In the genomic region with DNA sequence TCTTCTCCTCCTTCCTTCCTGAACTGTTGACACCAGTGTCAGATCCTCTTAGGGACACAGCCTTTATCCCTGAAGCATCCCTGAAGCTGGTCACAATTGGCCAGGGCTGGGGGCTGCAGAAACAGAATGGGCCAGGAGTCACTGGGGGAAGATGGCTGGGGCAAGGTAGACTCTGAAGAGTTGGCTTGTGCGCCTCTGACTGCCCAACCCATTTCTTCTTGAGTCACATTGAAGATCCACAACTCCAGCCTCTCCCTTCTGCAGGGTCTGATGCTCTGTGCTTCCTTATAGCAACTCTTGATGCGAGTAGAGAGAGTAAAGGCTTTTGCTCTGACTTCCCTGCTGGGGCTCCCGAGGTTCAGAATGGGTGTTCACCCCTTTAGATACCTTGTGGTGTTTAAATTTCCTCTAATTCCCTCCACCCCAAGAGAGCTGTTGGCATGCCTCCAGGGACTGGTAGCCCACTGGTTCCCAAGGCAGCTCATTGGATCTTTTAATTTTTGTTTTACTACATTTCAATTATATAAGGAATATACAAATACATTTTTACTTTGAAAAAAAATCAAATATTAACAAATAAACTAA, we compare ENCODE assay signal across 15 cellular contexts. TPM values are rescaled to one million over a fixed set of nuclear protein-coding genes. Genes with fewer than 3 reads are reported as not detected.
DNase-seq lines count a peak whose midpoint lies in the region; ATAC-seq lines count a peak whose summit lies in the region.
"Had no signal": no experiment of that assay in that cellular context is flagged by ENCODE, and none has a peak within 500 bp of the region (broad histone marks: within the 10 kb centered on the region; RNA-seq: fewer than 3 reads in every experiment).

No MANE protein-coding gene starts in this region.

- H3K4me1 ChIP-seq in BLaER1 (peaks cover 97% of the 10 kb centered on the region), stomach smooth muscle (ENCODE audit: control insufficient read depth, insufficient read depth, low read length) (peaks cover 83% of the 10 kb centered on the region)

- H3K27me3 ChIP-seq in BLaER1 (no peaks in the 10 kb centered on the region), stomach smooth muscle (ENCODE audit: control insufficient read depth in 1 of 2, insufficient read depth in 2 of 2, low read length in 2 of 2) (no peaks in the 10 kb centered on the region)

- H3K9me3 ChIP-seq in BLaER1 (no peaks in the 10 kb centered on the region), stomach smooth muscle (ENCODE audit: control insufficient read depth in 2 of 2, low read length in 2 of 2) (no peaks in the 10 kb centered on the region)
- H3K9me3 ChIP-seq: Caco-2 had no signal

- H3K27ac ChIP-seq in BLaER1 = peak overlapping the region; percentile 84
- H3K27ac ChIP-seq in angular gyrus (ENCODE audit: low read depth, low read length) = peak overlapping the region; percentile 7
- peak overlapping the region; percentile 91 for H3K27ac ChIP-seq in stomach smooth muscle (ENCODE audit: low read length)

- H3K4me3 ChIP-seq in BLaER1 = no peak overlapping the region; the same call in 1 of the 2 replicates
- H3K4me3 ChIP-seq in stomach smooth muscle (ENCODE audit: low read length in 2 of 2) = no peak overlapping the region
- H3K4me3 ChIP-seq: K562 had no signal

- H3K4me2 ChIP-seq in BLaER1 = peak overlapping the region; percentile 78

- H3K9ac ChIP-seq in BLaER1 = peak overlapping the region; percentile 69; the same call in 1 of the 2 replicates
- H3K9ac ChIP-seq in stomach smooth muscle (ENCODE audit: low read length in 2 of 2) = no peak overlapping the region

- no peak for ATAC-seq in HG02885 (IDR thresholded peaks at IDR 0.05; ENCODE audit: poor library complexity, unreplicated experiment)
- ATAC-seq: K562 had no signal

- H3K36me3 ChIP-seq in BLaER1 (no peaks in the 10 kb centered on the region), stomach smooth muscle (ENCODE audit: control insufficient read depth in 2 of 2, insufficient read depth in 2 of 2, low read length in 2 of 2) (no peaks in the 10 kb centered on the region)

- H4K20me1 ChIP-seq in BLaER1 = peaks cover 52% of the 10 kb centered on the region

- DNase-seq in mesenteric fat pad (ENCODE audit: low spot score) = peak; percentile 62
- DNase-seq in HK-2 (ENCODE audit: unreplicated experiment) = no peak
- DNase-seq in NCI-H345 treated with DMSO at 0.1 percent for 48 hours (lab: John Stamatoyannopoulos, UW; ENCODE audit: unreplicated experiment) = no peak
- DNase-seq: DMS153, GOT3, MV-4-11, NCI-H1417, NCI-H1930, RPMI8226 had no signal

RNA-seq across cellular contexts. Expression of a gene that starts 13.4 kb away (rescaled TPM):
- total RNA-seq in mesenteric fat pad = 11.2 TPM

Comparison
In these comparisons a context has a peak if more than half of its experiments do, and no peak if none do; other contexts are left out.
1. H3K27ac ChIP-seq: peak in every context shown above with its lines; median percentile 91 in stomach smooth muscle; 84 in BLaER1; 7 in angular gyrus.